Comparison of ENCODE assay signal across 2 cellular contexts in the genomic region with DNA sequence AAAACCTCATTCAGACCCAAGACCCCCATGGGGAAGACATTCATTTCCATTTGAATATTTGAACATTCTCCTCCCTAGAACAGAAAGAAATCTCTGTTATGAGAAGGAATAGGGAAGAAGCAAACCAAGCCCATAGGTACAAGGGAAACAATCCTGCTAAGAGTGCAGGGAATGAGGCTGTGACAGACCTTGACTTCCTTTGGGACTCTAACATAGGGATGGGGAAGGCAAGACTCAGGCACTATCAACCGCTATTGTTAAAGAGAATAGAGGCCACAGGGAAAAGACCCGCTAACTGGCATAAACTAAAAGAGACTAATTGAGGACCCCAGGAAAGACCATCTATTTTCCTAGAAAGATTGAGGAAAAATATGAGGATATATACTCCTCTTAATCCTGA.
TF ChIP-seq lines count a peak whose summit lies in the region.

No MANE protein-coding gene starts in this region.

TF ChIP-seq in GM23338, 12 proteins besides CTCF, POLR2A, EP300 and RAD21:
- TF ChIP-seq POLR2AphosphoS5 (IDR thresholded peaks at IDR 0.05; ENCODE audit: low read depth) (no peak), STAT1 (IDR thresholded peaks at IDR 0.05; ENCODE audit: unreplicated experiment) (no peak), ZNF331 (CRISPR knock-in tag; IDR thresholded peaks at IDR 0.05; ENCODE audit: low read depth) (no peak), CREB1 (CRISPR knock-in tag; IDR thresholded peaks at IDR 0.05; ENCODE audit: low read depth) (no peak), EZH2 (IDR thresholded peaks at IDR 0.05; ENCODE audit: low read depth, unreplicated experiment) (no peak)
- TF ChIP-seq, protein P1, sequence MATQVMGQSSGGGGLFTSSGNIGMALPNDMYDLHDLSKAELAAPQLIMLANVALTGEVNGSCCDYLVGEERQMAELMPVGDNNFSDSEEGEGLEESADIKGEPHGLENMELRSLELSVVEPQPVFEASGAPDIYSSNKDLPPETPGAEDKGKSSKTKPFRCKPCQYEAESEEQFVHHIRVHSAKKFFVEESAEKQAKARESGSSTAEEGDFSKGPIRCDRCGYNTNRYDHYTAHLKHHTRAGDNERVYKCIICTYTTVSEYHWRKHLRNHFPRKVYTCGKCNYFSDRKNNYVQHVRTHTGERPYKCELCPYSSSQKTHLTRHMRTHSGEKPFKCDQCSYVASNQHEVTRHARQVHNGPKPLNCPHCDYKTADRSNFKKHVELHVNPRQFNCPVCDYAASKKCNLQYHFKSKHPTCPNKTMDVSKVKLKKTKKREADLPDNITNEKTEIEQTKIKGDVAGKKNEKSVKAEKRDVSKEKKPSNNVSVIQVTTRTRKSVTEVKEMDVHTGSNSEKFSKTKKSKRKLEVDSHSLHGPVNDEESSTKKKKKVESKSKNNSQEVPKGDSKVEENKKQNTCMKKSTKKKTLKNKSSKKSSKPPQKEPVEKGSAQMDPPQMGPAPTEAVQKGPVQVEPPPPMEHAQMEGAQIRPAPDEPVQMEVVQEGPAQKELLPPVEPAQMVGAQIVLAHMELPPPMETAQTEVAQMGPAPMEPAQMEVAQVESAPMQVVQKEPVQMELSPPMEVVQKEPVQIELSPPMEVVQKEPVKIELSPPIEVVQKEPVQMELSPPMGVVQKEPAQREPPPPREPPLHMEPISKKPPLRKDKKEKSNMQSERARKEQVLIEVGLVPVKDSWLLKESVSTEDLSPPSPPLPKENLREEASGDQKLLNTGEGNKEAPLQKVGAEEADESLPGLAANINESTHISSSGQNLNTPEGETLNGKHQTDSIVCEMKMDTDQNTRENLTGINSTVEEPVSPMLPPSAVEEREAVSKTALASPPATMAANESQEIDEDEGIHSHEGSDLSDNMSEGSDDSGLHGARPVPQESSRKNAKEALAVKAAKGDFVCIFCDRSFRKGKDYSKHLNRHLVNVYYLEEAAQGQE (IDR thresholded peaks at IDR 0.05; ENCODE audit: unreplicated experiment), result no peak
- TF ChIP-seq, protein P2, sequence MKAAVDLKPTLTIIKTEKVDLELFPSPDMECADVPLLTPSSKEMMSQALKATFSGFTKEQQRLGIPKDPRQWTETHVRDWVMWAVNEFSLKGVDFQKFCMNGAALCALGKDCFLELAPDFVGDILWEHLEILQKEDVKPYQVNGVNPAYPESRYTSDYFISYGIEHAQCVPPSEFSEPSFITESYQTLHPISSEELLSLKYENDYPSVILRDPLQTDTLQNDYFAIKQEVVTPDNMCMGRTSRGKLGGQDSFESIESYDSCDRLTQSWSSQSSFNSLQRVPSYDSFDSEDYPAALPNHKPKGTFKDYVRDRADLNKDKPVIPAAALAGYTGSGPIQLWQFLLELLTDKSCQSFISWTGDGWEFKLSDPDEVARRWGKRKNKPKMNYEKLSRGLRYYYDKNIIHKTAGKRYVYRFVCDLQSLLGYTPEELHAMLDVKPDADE (IDR thresholded peaks at IDR 0.05), result no peak

TF ChIP-seq in H1, 55 proteins besides CTCF, POLR2A, EP300 and RAD21:
- TF ChIP-seq SIN3A (conservative IDR thresholded peaks at IDR 0.05 in 1 of 2, IDR thresholded peaks at IDR 0.05 in 1 of 2; ENCODE audit: low read depth in 1 of 2, low read length in 2 of 2), result no peak
- TF ChIP-seq RXRA (IDR thresholded peaks at IDR 0.05; ENCODE audit: insufficient read depth, low read depth, low read length), result no peak
- peak; percentile 75 for TF ChIP-seq POLR2AphosphoS5 (IDR thresholded peaks at IDR 0.05; ENCODE audit: low read depth, low read length)
